Comparison of ENCODE assay signal across 10 cellular contexts in genomic region chr19:40908981-40909380, GRCh38. TPM values are rescaled to one million over a fixed set of nuclear protein-coding genes. Genes with fewer than 3 reads are reported as not detected.
DNase-seq lines count a peak whose midpoint lies in the region; ATAC-seq and TF ChIP-seq lines count a peak whose summit lies in the region.
"Had no signal": no experiment of that assay in that cellular context is flagged by ENCODE, and none has a peak within 500 bp of the region (broad histone marks: within the 10 kb centered on the region; RNA-seq: fewer than 3 reads in every experiment).

No MANE protein-coding gene starts in this region.

- H3K9ac ChIP-seq in HUES64 (ENCODE audit: low read depth, low read length) = no peak overlapping the region

- peak overlapping the region; percentile 65 for H3K4me3 Mint-ChIP-seq in activated CD4-positive, alpha-beta memory T cell treated with anti-CD3 and anti-CD28 coated beads for 36 hours

- POLR2A ChIA-PET in activated CD4-positive, alpha-beta memory T cell treated with anti-CD3 and anti-CD28 coated beads for 36 hours (lab: Charles Lee) = no interaction called here

- peaks cover 2% of the 10 kb centered on the region for H3K36me3 Mint-ChIP-seq in activated CD4-positive, alpha-beta memory T cell treated with anti-CD3 and anti-CD28 coated beads for 36 hours

- H3K9me3 ChIP-seq in HUES64 (ENCODE audit: insufficient read depth, low read depth, low read length) = peaks cover 6% of the 10 kb centered on the region; the same call in 1 of the 2 replicates
- H3K9me3 ChIP-seq in gastroesophageal sphincter = peaks cover 0 to 13% (median 0%) of the 10 kb centered on the region in 3 donors

- H3K4me3 ChIP-seq in HUES64 (ENCODE audit: low read length) = peak overlapping the region; percentile 57; the same call in 1 of the 2 replicates
- no peak overlapping the region for H3K4me3 ChIP-seq in gastroesophageal sphincter

- H3K9me3 Mint-ChIP-seq in activated CD4-positive, alpha-beta memory T cell treated with anti-CD3 and anti-CD28 coated beads for 36 hours = peaks cover 8% of the 10 kb centered on the region

- TF ChIP-seq CTCF in gastroesophageal sphincter (IDR thresholded peaks at IDR 0.05) = peak in 1 of 4 experiments; percentile 55

- no peak overlapping the region for H3K27ac ChIP-seq in HUES64 (ENCODE audit: low read depth, low read length)
- no peak overlapping the region for H3K27ac ChIP-seq in gastroesophageal sphincter

- peak; percentile 91 for ATAC-seq in left lobe of liver
- no peak for ATAC-seq in gastroesophageal sphincter

- peaks cover 4% of the 10 kb centered on the region for H3K27me3 Mint-ChIP-seq in activated CD4-positive, alpha-beta memory T cell treated with anti-CD3 and anti-CD28 coated beads for 36 hours

- CTCF ChIA-PET in activated CD4-positive, alpha-beta memory T cell treated with anti-CD3 and anti-CD28 coated beads for 36 hours (lab: Charles Lee) = interaction anchor here (1.1 to 2.3 kb wide), 2 partner anchors 33 to 246 kb away, joined by 3 to 17 read pairs; no protein-coding TSS in a partner anchor

- peaks cover 9% of the 10 kb centered on the region for H3K4me1 Mint-ChIP-seq in activated CD4-positive, alpha-beta memory T cell treated with anti-CD3 and anti-CD28 coated beads for 36 hours (ENCODE audit: low read depth)

- H3K27me3 ChIP-seq in HUES64 (ENCODE audit: insufficient read depth, low read length) (no peaks in the 10 kb centered on the region), gastroesophageal sphincter (peaks cover 65% of the 10 kb centered on the region)

- DNase-seq in GF-D8 (lab: John Stamatoyannopoulos, UW) (peak; percentile 9), left lobe of liver (ENCODE audit: low spot score) (peak; percentile 57), UCSD-AML1 (lab: John Stamatoyannopoulos, UW; ENCODE audit: unreplicated experiment) (no peak), ecto neural progenitor cell (ENCODE audit: low spot score) (no peak)
- peak; percentile 63 for DNase-seq in activated CD4-positive, alpha-beta memory T cell treated with anti-CD3 and anti-CD28 coated beads for 36 hours
- DNase-seq: left cardiac atrium had no signal

- intact Hi-C loops in activated CD4-positive, alpha-beta memory T cell treated with anti-CD3 and anti-CD28 coated beads for 36 hours (cut with micrococcal nuclease) = loop anchor here (1.0 to 2.0 kb wide), 2 partner anchors 34 to 246 kb away; no protein-coding TSS in a partner anchor

- WGBS in HUES64 = 57% methylated on average over 6 of the region's 6 CpGs
- 28 to 60% methylated on average over 2 to 5 of the region's 6 CpGs for WGBS in gastroesophageal sphincter (ENCODE audit: low coverage in 1 of 2), 2 donors

- 0 out of 2 replicates have a peak, but pooled peaks cover 3% of the 10 kb centered on the region for H3K4me1 ChIP-seq in HUES64 (ENCODE audit: insufficient read depth, low read length)
- H3K4me1 ChIP-seq in gastroesophageal sphincter = no peaks in the 10 kb centered on the region

- no peak for TF ChIP-seq EP300 in gastroesophageal sphincter (IDR thresholded peaks at IDR 0.05)

- H3K36me3 ChIP-seq in HUES64 (ENCODE audit: insufficient read depth, low read length) (no peaks in the 10 kb centered on the region), gastroesophageal sphincter (no peaks in the 10 kb centered on the region)

- TF ChIP-seq POLR2A in gastroesophageal sphincter (IDR thresholded peaks at IDR 0.05) = no peak

- no peak overlapping the region for H3K27ac Mint-ChIP-seq in activated CD4-positive, alpha-beta memory T cell treated with anti-CD3 and anti-CD28 coated beads for 36 hours

RNA-seq across cellular contexts. Expression of gene CYP2A7, which starts 26.9 kb away (rescaled TPM):
- polyA plus RNA-seq in HUES64 (2013, experiment 1 of 2) = not detected
- polyA plus RNA-seq in HUES64 (2013, experiment 2 of 2) = not detected
- not detected for total RNA-seq in activated CD4-positive, alpha-beta memory T cell treated with anti-CD3 and anti-CD28 coated beads for 36 hours
- total RNA-seq in left lobe of liver (485 TPM), gastroesophageal sphincter (not detected)
- total RNA-seq: left cardiac atrium, posterior vena cava, RPMI7951 had no signal

RNA-seq across cellular contexts. Expression of gene CYP2A6, which starts 58.7 kb away (rescaled TPM):
- polyA plus RNA-seq in HUES64 (2013, experiment 1 of 2) = not detected
- not detected for polyA plus RNA-seq in HUES64 (2013, experiment 2 of 2)
- not detected for total RNA-seq in activated CD4-positive, alpha-beta memory T cell treated with anti-CD3 and anti-CD28 coated beads for 36 hours
- total RNA-seq in left lobe of liver = 2,152 TPM
- total RNA-seq in gastroesophageal sphincter = not detected
- total RNA-seq: left cardiac atrium, posterior vena cava, RPMI7951 had no signal

Comparison
In these comparisons a context has a peak if more than half of its experiments do, and no peak if none do; other contexts are left out.
1. DNase-seq: peak in GF-D8 (single experiment), activated CD4-positive, alpha-beta memory T cell treated with anti-CD3 and anti-CD28 coated beads for 36 hours (single experiment) and left lobe of liver (single experiment); none in UCSD-AML1 (single experiment) and ecto neural progenitor cell (single experiment).
2. RNA of gene CYP2A7, which starts 26.9 kb away (total RNA-seq): 485 TPM in left lobe of liver (single experiment); not detected in activated CD4-positive, alpha-beta memory T cell treated with anti-CD3 and anti-CD28 coated beads for 36 hours and not detected in gastroesophageal sphincter; every median in the first group is over 100 times any median in the second.
3. RNA of gene CYP2A6, which starts 58.7 kb away (total RNA-seq): 2,152 TPM in left lobe of liver (single experiment); not detected in activated CD4-positive, alpha-beta memory T cell treated with anti-CD3 and anti-CD28 coated beads for 36 hours and not detected in gastroesophageal sphincter; every median in the first group is over 1,000 times any median in the second.